In the genomic region with DNA sequence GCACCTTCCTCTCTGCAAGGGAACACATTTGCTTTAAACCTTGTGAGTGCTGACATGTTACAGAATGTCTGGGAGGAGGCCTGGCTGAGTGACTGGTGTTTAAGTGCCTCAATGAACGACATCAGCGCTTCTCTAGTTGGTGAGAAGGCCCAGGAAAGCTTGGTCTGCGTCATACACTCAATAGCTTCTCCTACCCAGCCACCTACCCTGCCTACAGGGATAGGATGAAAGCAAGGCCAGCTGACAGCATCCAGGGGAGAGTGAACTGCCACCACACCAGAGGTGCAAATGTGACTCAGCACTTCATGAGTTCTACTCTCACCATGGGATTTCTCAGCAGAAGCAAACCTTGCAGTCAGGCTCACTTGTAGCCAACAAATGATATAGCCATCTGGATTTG, we compare ENCODE assay signal across 1 cellular context.
TF ChIP-seq lines count a peak whose summit lies in the region.

No MANE protein-coding gene starts in this region.

TF ChIP-seq in A549, 52 proteins besides CTCF, POLR2A, EP300 and RAD21:
- TF ChIP-seq RNF2 (IDR thresholded peaks at IDR 0.05; ENCODE audit: borderline replicate concordance, low read depth) (no peak), MAFK (IDR thresholded peaks at IDR 0.05; ENCODE audit: partially characterized antibody) (peak; percentile 14), TFCP2L1 (CRISPR knock-in tag; IDR thresholded peaks at IDR 0.05) (no peak)
- TF ChIP-seq, protein P1, sequence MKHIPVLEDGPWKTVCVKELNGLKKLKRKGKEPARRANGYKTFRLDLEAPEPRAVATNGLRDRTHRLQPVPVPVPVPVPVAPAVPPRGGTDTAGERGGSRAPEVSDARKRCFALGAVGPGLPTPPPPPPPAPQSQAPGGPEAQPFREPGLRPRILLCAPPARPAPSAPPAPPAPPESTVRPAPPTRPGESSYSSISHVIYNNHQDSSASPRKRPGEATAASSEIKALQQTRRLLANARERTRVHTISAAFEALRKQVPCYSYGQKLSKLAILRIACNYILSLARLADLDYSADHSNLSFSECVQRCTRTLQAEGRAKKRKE (CRISPR knock-in tag; IDR thresholded peaks at IDR 0.05; ENCODE audit: low read depth): no peak
